Comparison of ENCODE assay signal across 8 cellular contexts in genomic region chr19:32041681-32042292, GRCh38.
DNase-seq lines count a peak whose midpoint lies in the region; ATAC-seq and TF ChIP-seq lines count a peak whose summit lies in the region.

No MANE protein-coding gene starts in this region.

- H3K27ac ChIP-seq in cardiac muscle cell (no peak overlapping the region), WERI-Rb-1 (no peak overlapping the region), rectal smooth muscle tissue (ENCODE audit: low read depth, low read length) (no peak overlapping the region)

- peaks cover 24% of the 10 kb centered on the region for H3K4me1 ChIP-seq in cardiac muscle cell (ENCODE audit: low read depth)
- H3K4me1 ChIP-seq in rectal smooth muscle tissue (ENCODE audit: control insufficient read depth, insufficient read depth, low read length): peaks cover 19% of the 10 kb centered on the region

- intact Hi-C loops in cardiac septum (cut with DNase I) (loop anchor here (5.0 kb wide), 2 partner anchors 364 to 1359 kb away; no protein-coding TSS in a partner anchor), left cardiac atrium (cut with DNase I) (no loop called here)

- H3K36me3 ChIP-seq in cardiac muscle cell (no peaks in the 10 kb centered on the region), WERI-Rb-1 (no peaks in the 10 kb centered on the region), rectal smooth muscle tissue (ENCODE audit: control insufficient read depth, insufficient read depth, low read length) (no peaks in the 10 kb centered on the region)

- H3K9ac ChIP-seq in rectal smooth muscle tissue (ENCODE audit: low read length): no peak overlapping the region

- peak in 1 of 2 donors; percentile 33 for ATAC-seq in left cardiac atrium
- ATAC-seq in GM18909 (IDR thresholded peaks at IDR 0.05; ENCODE audit: poor library complexity, unreplicated experiment): no peak

- H3K27me3 ChIP-seq in cardiac muscle cell (peaks cover 32% of the 10 kb centered on the region), WERI-Rb-1 (ENCODE audit: insufficient read depth, low read depth, severe bottlenecking) (no peaks in the 10 kb centered on the region), rectal smooth muscle tissue (ENCODE audit: control insufficient read depth, insufficient read depth, low read length) (no peaks in the 10 kb centered on the region)

- peak; percentile 56 to 69 for DNase-seq in cardiac muscle cell (ENCODE audit: low read depth in 1 of 2, low spot score in 1 of 2)
- no peak for DNase-seq in cardiac septum (ENCODE audit: low spot score)
- peak; percentile 52 for DNase-seq in WERI-Rb-1
- peak; percentile 35 for DNase-seq in left cardiac atrium
- no peak for DNase-seq in effector CD4-positive, alpha-beta T cell
- DNase-seq in T-helper 9 cell: no peak

- H3K9me3 ChIP-seq in cardiac muscle cell (ENCODE audit: low read depth): no peaks in the 10 kb centered on the region
- H3K9me3 ChIP-seq in WERI-Rb-1 (ENCODE audit: severe bottlenecking): no peaks in the 10 kb centered on the region

- TF ChIP-seq CTCF in cardiac muscle cell (IDR thresholded peaks at IDR 0.05; ENCODE audit: low read depth, low read length): peak; percentile 94
- TF ChIP-seq CTCF in WERI-Rb-1 (IDR thresholded peaks at IDR 0.05; ENCODE audit: low read depth, low read length): peak; percentile 72

- H3K4me3 ChIP-seq in cardiac muscle cell (peak overlapping the region; percentile 51), WERI-Rb-1 (ENCODE audit: low read depth, low read length) (no peak overlapping the region), rectal smooth muscle tissue (ENCODE audit: low read length) (peak overlapping the region; percentile 47)

Comparison
In these comparisons a context has a peak if more than half of its experiments do, and no peak if none do; other contexts are left out.
1. DNase-seq: peak in cardiac muscle cell (2 of 2), WERI-Rb-1 (single experiment) and left cardiac atrium (single experiment); none in cardiac septum (single experiment), effector CD4-positive, alpha-beta T cell (single experiment) and T-helper 9 cell (single experiment).